Comparison of ENCODE assay signal across 10 cellular contexts in the genomic region with DNA sequence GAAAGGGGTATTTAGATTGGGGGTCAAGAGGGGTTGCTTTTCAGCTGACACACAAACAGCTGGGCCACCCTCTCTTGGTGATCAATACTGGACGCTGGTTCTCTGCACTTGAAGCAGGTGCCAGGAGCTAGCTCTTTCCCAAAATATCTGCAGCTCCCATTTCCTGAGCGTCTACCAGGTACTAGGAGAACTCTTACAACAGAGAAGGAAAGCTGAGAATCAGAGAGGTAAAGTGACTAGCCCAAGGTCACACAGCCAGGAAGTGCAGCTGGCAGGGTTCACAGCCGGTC. TPM values are rescaled to one million over a fixed set of nuclear protein-coding genes. Genes with fewer than 3 reads are reported as not detected.
DNase-seq lines count a peak whose midpoint lies in the region; ATAC-seq and TF ChIP-seq lines count a peak whose summit lies in the region.
"Had no signal": no experiment of that assay in that cellular context is flagged by ENCODE, and none has a peak within 500 bp of the region (broad histone marks: within the 10 kb centered on the region; RNA-seq: fewer than 3 reads in every experiment).

No MANE protein-coding gene starts in this region.

- CTCF ChIA-PET in HEK293T (lab: Yijun Ruan, JAX), result no interaction called here

- H3K4me1 Mint-ChIP-seq in activated naive CD8-positive, alpha-beta T cell treated with anti-CD3 and anti-CD28 coated beads, Interleukin-2, amount 10 ng/mL, durations not matched to agents 7 days and 5 days, result peaks cover 29% of the 10 kb centered on the region
- H3K4me1 Mint-ChIP-seq in mesothelial cell of epicardium, result peaks cover 4% of the 10 kb centered on the region

- peaks cover 0 to 33% (median 6%) of the 10 kb centered on the region in 9 donors for H3K27me3 ChIP-seq in heart left ventricle

- POLR2A ChIA-PET in activated naive CD8-positive, alpha-beta T cell treated with anti-CD3 and anti-CD28 coated beads, Interleukin-2, amount 10 ng/mL, durations not matched to agents 7 days and 5 days (lab: Charles Lee), result interaction anchor here (0.6 to 3.6 kb wide), 2 partner anchors 7 to 34 kb away, joined by 3 to 52 read pairs; no protein-coding TSS in a partner anchor
- POLR2A ChIA-PET in HEK293T (lab: Yijun Ruan, JAX), result no interaction called here

- H3K27ac ChIP-seq in heart left ventricle (peak overlapping the region in 6 of 12 donors; percentile 62 to 82 (median 74)), urinary bladder (ENCODE audit: low read depth) (no peak overlapping the region)
- H3K27ac ChIP-seq: C4-2B had no signal

- DNase-seq in heart left ventricle (no peak), Right ventricle myocardium superior (no peak), mesothelial cell of epicardium (ENCODE audit: low spot score in 2 of 2, unreplicated experiment in 2 of 2) (no peak), HEK293T (ENCODE audit: extremely low spot score) (no peak)
- no peak for DNase-seq in activated naive CD8-positive, alpha-beta T cell treated with anti-CD3 and anti-CD28 coated beads, Interleukin-2, amount 10 ng/mL, durations not matched to agents 7 days and 5 days
- DNase-seq in NK-92 treated with Interleukin-12 subunit alpha and Interleukin-12 subunit beta, amount 100 ng/mL, for 24 hours (lab: John Stamatoyannopoulos, UW), result no peak

- ATAC-seq in heart left ventricle, result peak in 1 of 4 donors; percentile 3
- ATAC-seq in Right ventricle myocardium superior (ENCODE audit: poor library complexity), result no peak
- no peak for ATAC-seq in activated naive CD8-positive, alpha-beta T cell treated with anti-CD3 and anti-CD28 coated beads, Interleukin-2, amount 10 ng/mL, durations not matched to agents 7 days and 5 days (ENCODE audit: low read depth)
- no peak for ATAC-seq in HG03095 (IDR thresholded peaks at IDR 0.05; ENCODE audit: unreplicated experiment)

- H3K27ac Mint-ChIP-seq in activated naive CD8-positive, alpha-beta T cell treated with anti-CD3 and anti-CD28 coated beads, Interleukin-2, amount 10 ng/mL, durations not matched to agents 7 days and 5 days, result peak overlapping the region; percentile 69
- no peak overlapping the region for H3K27ac Mint-ChIP-seq in mesothelial cell of epicardium

- H3K4me3 ChIP-seq in heart left ventricle (peak overlapping the region; percentile 34 to 91 (median 74)), urinary bladder (ENCODE audit: low read depth, low read length) (peak overlapping the region; percentile 88)

- TF ChIP-seq POLR2A in heart left ventricle (IDR thresholded peaks at IDR 0.05), result no peak

- peaks cover 11% of the 10 kb centered on the region for H3K36me3 Mint-ChIP-seq in activated naive CD8-positive, alpha-beta T cell treated with anti-CD3 and anti-CD28 coated beads, Interleukin-2, amount 10 ng/mL, durations not matched to agents 7 days and 5 days
- no peaks in the 10 kb centered on the region for H3K36me3 Mint-ChIP-seq in mesothelial cell of epicardium

- H3K9me3 Mint-ChIP-seq in activated naive CD8-positive, alpha-beta T cell treated with anti-CD3 and anti-CD28 coated beads, Interleukin-2, amount 10 ng/mL, durations not matched to agents 7 days and 5 days, result no peaks in the 10 kb centered on the region
- H3K9me3 Mint-ChIP-seq in mesothelial cell of epicardium, result no peaks in the 10 kb centered on the region

- intact Hi-C loops in heart left ventricle (cut with DNase I) (loop anchor here in 6 of 10 donors (5.0 kb wide), 4 partner anchors 46 to 71 kb away; no protein-coding TSS in a partner anchor), Right ventricle myocardium superior (cut with DNase I) (loop anchor here (5.0 kb wide), 1 partner anchor 66 kb away; no protein-coding TSS in a partner anchor)

- H3K4me1 ChIP-seq in heart left ventricle (peaks cover 0 to 60% (median 25%) of the 10 kb centered on the region in 12 donors), urinary bladder (ENCODE audit: insufficient read depth) (peaks cover 1% of the 10 kb centered on the region)

- H3K36me3 ChIP-seq in heart left ventricle, result peaks cover 0 to 4% (median 0%) of the 10 kb centered on the region in 9 donors
- no peaks in the 10 kb centered on the region for H3K36me3 ChIP-seq in urinary bladder (ENCODE audit: insufficient read depth)

- peak overlapping the region; percentile 83 for H3K4me3 Mint-ChIP-seq in activated naive CD8-positive, alpha-beta T cell treated with anti-CD3 and anti-CD28 coated beads, Interleukin-2, amount 10 ng/mL, durations not matched to agents 7 days and 5 days
- peak overlapping the region; percentile 56 for H3K4me3 Mint-ChIP-seq in mesothelial cell of epicardium

- 19 to 28% (median 21%) methylated on average over 2 to 3 of the region's 3 CpGs for WGBS in heart left ventricle, 4 donors
- 42% methylated on average over 3 of the region's 3 CpGs for WGBS in urinary bladder

- H3K27me3 Mint-ChIP-seq in activated naive CD8-positive, alpha-beta T cell treated with anti-CD3 and anti-CD28 coated beads, Interleukin-2, amount 10 ng/mL, durations not matched to agents 7 days and 5 days, result peaks cover 27% of the 10 kb centered on the region
- H3K27me3 Mint-ChIP-seq in mesothelial cell of epicardium (ENCODE audit: low read depth), result peaks cover 95% of the 10 kb centered on the region

- TF ChIP-seq CTCF in heart left ventricle (IDR thresholded peaks at IDR 0.05) (no peak), mesothelial cell of epicardium (IDR thresholded peaks at IDR 0.05; ENCODE audit: unreplicated experiment) (no peak)

- no peaks in the 10 kb centered on the region for H3K9me3 ChIP-seq in heart left ventricle

TF ChIP-seq in HEK293T, 16 proteins besides CTCF, POLR2A, EP300 and RAD21:
- TF ChIP-seq CTBP1 (IDR thresholded peaks at IDR 0.05; ENCODE audit: borderline replicate concordance) (no peak), FOXA1 (IDR thresholded peaks at IDR 0.05) (no peak), FOXM1 (IDR thresholded peaks at IDR 0.05; ENCODE audit: borderline replicate concordance) (no peak), HDGF (IDR thresholded peaks at IDR 0.05; ENCODE audit: borderline replicate concordance) (no peak), BHLHE40 (IDR thresholded peaks at IDR 0.05; ENCODE audit: borderline replicate concordance) (no peak), NFRKB (IDR thresholded peaks at IDR 0.05) (no peak), ELF4 (IDR thresholded peaks at IDR 0.05) (no peak), LEF1 (IDR thresholded peaks at IDR 0.05; ENCODE audit: borderline replicate concordance) (no peak), L3MBTL2 (conservative IDR thresholded peaks at IDR 0.05) (no peak), SP1 (IDR thresholded peaks at IDR 0.05) (no peak), FOXK2 (IDR thresholded peaks at IDR 0.05) (no peak), SUZ12 (IDR thresholded peaks at IDR 0.05) (no peak), ARNT (IDR thresholded peaks at IDR 0.05) (no peak), TARDBP (IDR thresholded peaks at IDR 0.05) (no peak), ZNF384 (IDR thresholded peaks at IDR 0.05) (no peak)
- TF ChIP-seq, protein P1, sequence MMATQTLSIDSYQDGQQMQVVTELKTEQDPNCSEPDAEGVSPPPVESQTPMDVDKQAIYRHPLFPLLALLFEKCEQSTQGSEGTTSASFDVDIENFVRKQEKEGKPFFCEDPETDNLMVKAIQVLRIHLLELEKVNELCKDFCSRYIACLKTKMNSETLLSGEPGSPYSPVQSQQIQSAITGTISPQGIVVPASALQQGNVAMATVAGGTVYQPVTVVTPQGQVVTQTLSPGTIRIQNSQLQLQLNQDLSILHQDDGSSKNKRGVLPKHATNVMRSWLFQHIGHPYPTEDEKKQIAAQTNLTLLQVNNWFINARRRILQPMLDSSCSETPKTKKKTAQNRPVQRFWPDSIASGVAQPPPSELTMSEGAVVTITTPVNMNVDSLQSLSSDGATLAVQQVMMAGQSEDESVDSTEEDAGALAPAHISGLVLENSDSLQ (IDR thresholded peaks at IDR 0.05), result no peak

RNA-seq across cellular contexts. Expression of a gene that starts 1.2 kb away (rescaled TPM):
- total RNA-seq in heart left ventricle, result 10 to 100 TPM; 25.2 to 94.1 (median 72.2) TPM
- polyA plus RNA-seq in heart left ventricle, result 10 to 100 TPM; 40.5 to 88.8 TPM
- total RNA-seq in Right ventricle myocardium superior, result 93.6 TPM
- total RNA-seq in activated naive CD8-positive, alpha-beta T cell treated with anti-CD3 and anti-CD28 coated beads, Interleukin-2, amount 10 ng/mL, durations not matched to agents 7 days and 5 days, result 10 to 100 TPM; 47.0 to 57.2 TPM
- not detected in 3 replicates for total RNA-seq in mesothelial cell of epicardium
- total RNA-seq in urinary bladder, result 16.1 TPM
- 22.4 TPM for polyA plus RNA-seq in urinary bladder
- total RNA-seq: fibroblast of villous mesenchyme had no signal

Comparison
In these comparisons a context has a peak if more than half of its experiments do, and no peak if none do; other contexts are left out.
1. RNA of a gene that starts 1.2 kb away (total RNA-seq): 93.6 TPM in Right ventricle myocardium superior (single experiment), 25.2 to 94.1 TPM in heart left ventricle, 47.0 to 57.2 TPM in activated naive CD8-positive, alpha-beta T cell treated with anti-CD3 and anti-CD28 coated beads, Interleukin-2, amount 10 ng/mL, durations not matched to agents 7 days and 5 days and 16.1 TPM in urinary bladder (single experiment); not detected in mesothelial cell of epicardium; every median in the first group is over 10 times any median in the second.